Comparison of ENCODE assay signal across 15 cellular contexts in genomic region chr10:117413928-117414618, GRCh38. TPM values are rescaled to one million over a fixed set of nuclear protein-coding genes. Genes with fewer than 3 reads are reported as not detected.
DNase-seq lines count a peak whose midpoint lies in the region; ATAC-seq, FAIRE-seq and TF ChIP-seq lines count a peak whose summit lies in the region.
"Had no signal": no experiment of that assay in that cellular context is flagged by ENCODE, and none has a peak within 500 bp of the region (broad histone marks: within the 10 kb centered on the region; RNA-seq: fewer than 3 reads in every experiment).

No MANE protein-coding gene starts in this region.

- H3K36me3 ChIP-seq in PC-3 (ENCODE audit: low read depth, low read length) (no peaks in the 10 kb centered on the region), small intestine (ENCODE audit: control insufficient read depth in 2 of 2, insufficient read depth in 2 of 2, low read length in 2 of 2) (no peaks in the 10 kb centered on the region)
- H3K36me3 ChIP-seq: esophagus muscularis mucosa, spleen had no signal

- 4 to 18% (median 7%) methylated on average over 1 of the region's 1 CpG for WGBS in small intestine, 3 donors

- POLR2A ChIA-PET in PC-3 (lab: Charles Lee; ENCODE audit: unreplicated experiment), result no interaction called here

- H4K20me1 ChIP-seq in PC-3 (ENCODE audit: low read length), result no peaks in the 10 kb centered on the region

- H3K9me2 ChIP-seq in PC-3 (replicated peaks; ENCODE audit: low read length), result no peaks in the 10 kb centered on the region

- intact Hi-C loops in PC-3 (cut with micrococcal nuclease), result no loop called here

- no peaks in the 10 kb centered on the region for H3K9me3 ChIP-seq in PC-3 (ENCODE audit: low read length)
- no peaks in the 10 kb centered on the region for H3K9me3 ChIP-seq in small intestine (ENCODE audit: control insufficient read depth, low read depth)
- H3K9me3 ChIP-seq: esophagus muscularis mucosa, spleen had no signal

- CTCF ChIA-PET in PC-3 (lab: Charles Lee), result no interaction called here

- H3K27ac ChIP-seq in PC-3 (ENCODE audit: low read length) (peak overlapping the region; percentile 69), small intestine (ENCODE audit: low read depth in 1 of 2, low read length in 1 of 2) (no peak overlapping the region)
- H3K27ac ChIP-seq: esophagus muscularis mucosa, spleen had no signal

- peak overlapping the region; percentile 60 for H3K4me2 ChIP-seq in PC-3 (ENCODE audit: low read length)

- H3K4me1 ChIP-seq in PC-3 (ENCODE audit: insufficient read depth, low read length) (peaks cover 57% of the 10 kb centered on the region), small intestine (ENCODE audit: control insufficient read depth in 2 of 2, insufficient read depth in 1 of 2, low read depth in 1 of 2, low read length in 1 of 2) (no peaks in the 10 kb centered on the region)
- H3K4me1 ChIP-seq: esophagus muscularis mucosa had no signal

- H2AFZ ChIP-seq in PC-3 (ENCODE audit: low read length), result no peak overlapping the region

- H3K4me3 ChIP-seq in PC-3 (ENCODE audit: low read length) (no peak overlapping the region), small intestine (ENCODE audit: low read depth in 1 of 2, low read length in 2 of 2) (no peak overlapping the region)
- H3K4me3 ChIP-seq: esophagus muscularis mucosa, spleen had no signal

- TF ChIP-seq CTCF in PC-3 (conservative IDR thresholded peaks at IDR 0.05; ENCODE audit: low read depth, low read length), result no peak

- BruUV-seq in PC-3 (replicated peaks; lab: Mats Ljungman, UMichigan), result no TSS peak

- H3K9ac ChIP-seq in PC-3 (ENCODE audit: low read length), result no peak overlapping the region; the same call in 1 of the 2 replicates

- no peaks in the 10 kb centered on the region for H3F3A ChIP-seq in PC-3 (ENCODE audit: low read length, unreplicated experiment)

- ATAC-seq in PC-3, result peak; percentile 83
- ATAC-seq in HG03135 (IDR thresholded peaks at IDR 0.05; ENCODE audit: unreplicated experiment), result no peak

- no peaks in the 10 kb centered on the region for H3K79me2 ChIP-seq in PC-3 (ENCODE audit: low read length)

- H3K27me3 ChIP-seq in PC-3 (ENCODE audit: low read length) (no peaks in the 10 kb centered on the region), small intestine (ENCODE audit: control insufficient read depth in 2 of 2, insufficient read depth in 2 of 2, low read length in 2 of 2) (peaks cover 0 to 2% of the 10 kb centered on the region in 2 donors)

- peak; percentile 1 for DNase-seq in DMS79 treated with DMSO at 0.1 percent for 48 hours (lab: John Stamatoyannopoulos, UW)
- DNase-seq in DMS79 (lab: John Stamatoyannopoulos, UW), result no peak
- peak; percentile 91 for DNase-seq in PC-3
- peak; percentile 19 for DNase-seq in fibroblast of gingiva (ENCODE audit: low read depth)
- peak; percentile 36 for DNase-seq in small intestine
- no peak for DNase-seq in NCI-H2107 treated with DMSO at 0.1 percent for 48 hours (lab: John Stamatoyannopoulos, UW; ENCODE audit: unreplicated experiment)
- no peak for DNase-seq in COR-L47 (lab: John Stamatoyannopoulos, UW)
- DNase-seq: 8988T, activated T-cell treated with anti-CD3 and anti-CD28 coated beads for 4 hours, NCI-H2081, spleen, substantia nigra, SW 1271 had no signal

- FAIRE-seq in small intestine (lab: Jason Lieb, UNC), result no peak

RNA-seq across cellular contexts. Expression of gene PDZD8, which starts 38.8 kb away (rescaled TPM):
- total RNA-seq in PC-3 (2014; rRNA removed), result 13.6 and 14.7 TPM in 2 replicates
- 10 to 100 TPM in 1 of 3 donors, 1 to 10 TPM in 2; 5.8 to 18.5 (median 7.3) TPM for polyA plus RNA-seq in small intestine

Comparison
In these comparisons a context has a peak if more than half of its experiments do, and no peak if none do; other contexts are left out.
1. DNase-seq: peak in DMS79 treated with DMSO at 0.1 percent for 48 hours (single experiment), PC-3 (single experiment), fibroblast of gingiva (single experiment) and small intestine (single experiment); none in DMS79 (single experiment), NCI-H2107 treated with DMSO at 0.1 percent for 48 hours (single experiment) and COR-L47 (single experiment).